ENCODE assay signal across 8 cellular contexts in genomic region chr7:43583424-43584199, GRCh38. TPM values are rescaled to one million over a fixed set of nuclear protein-coding genes. Genes with fewer than 3 reads are reported as not detected.
DNase-seq lines count a peak whose midpoint lies in the region; ATAC-seq and TF ChIP-seq lines count a peak whose summit lies in the region.

No MANE protein-coding gene starts in this region.

- H3K27me3 ChIP-seq in CD4-positive, alpha-beta memory T cell (ENCODE audit: insufficient read depth, low read length) = no peaks in the 10 kb centered on the region
- H3K27me3 ChIP-seq in thoracic aorta (replicated peaks; ENCODE audit: insufficient read depth) = no peaks in the 10 kb centered on the region

- peaks cover 28% of the 10 kb centered on the region for H3K4me1 ChIP-seq in CD4-positive, alpha-beta memory T cell (ENCODE audit: insufficient read depth, low read length)
- H3K4me1 ChIP-seq in thoracic aorta (ENCODE audit: control insufficient read depth in 1 of 2, low read depth in 2 of 2) = peaks cover 18 to 45% of the 10 kb centered on the region in 2 donors

- DNase-seq in CD4-positive, alpha-beta memory T cell = peak; percentile 76 to 85 (median 82)
- DNase-seq in RPMI7951 (ENCODE audit: low read depth) (peak; percentile 75), glomerular visceral epithelial cell (ENCODE audit: extremely low spot score) (peak; percentile 65), osteocyte (ENCODE audit: extremely low spot score, unreplicated experiment) (peak; percentile 90), thoracic aorta (ENCODE audit: low spot score) (peak; percentile 28)
- DNase-seq in activated naive CD4-positive, alpha-beta T cell (lab: John Stamatoyannopoulos, UW) = peak; percentile 32 to 66 (median 56)

- H3K9me3 ChIP-seq in CD4-positive, alpha-beta memory T cell (ENCODE audit: control insufficient read depth in 1 of 2, low read length in 2 of 2) = no peaks in the 10 kb centered on the region
- H3K9me3 ChIP-seq in thoracic aorta = no peaks in the 10 kb centered on the region

- H3K27ac Mint-ChIP-seq in CD4-positive, alpha-beta memory T cell = peak overlapping the region; percentile 93 to 100 (median 98)
- H3K27ac Mint-ChIP-seq in osteocyte (ENCODE audit: unreplicated experiment) = peak overlapping the region; percentile 94

- peaks cover 0 to 10% (median 0%) of the 10 kb centered on the region in 8 donors for H3K9me3 Mint-ChIP-seq in CD4-positive, alpha-beta memory T cell
- no peaks in the 10 kb centered on the region for H3K9me3 Mint-ChIP-seq in osteocyte (ENCODE audit: unreplicated experiment)

- peaks cover 0 to 28% of the 10 kb centered on the region in 2 donors for H3K36me3 Mint-ChIP-seq in CD4-positive, alpha-beta memory T cell
- peaks cover 2% of the 10 kb centered on the region for H3K36me3 Mint-ChIP-seq in osteocyte (ENCODE audit: unreplicated experiment)

- CTCF ChIA-PET in CD4-positive, alpha-beta memory T cell (lab: Charles Lee; ENCODE audit: partially characterized antibody) = interaction anchor here (0.6 to 13.2 kb wide), 66 partner anchors 8 to 707 kb away, joined by 3 to 670 read pairs (median 9); partner anchors contain the start of genes BLVRA, COA1, MRPL32 and PSMA2

- TF ChIP-seq CTCF in osteocyte (IDR thresholded peaks at IDR 0.05) = peak; percentile 34
- peak; percentile 17 for TF ChIP-seq CTCF in thoracic aorta (IDR thresholded peaks at IDR 0.05)

- H3K27me3 Mint-ChIP-seq in CD4-positive, alpha-beta memory T cell = peaks cover 2 to 9% of the 10 kb centered on the region in 2 donors
- H3K27me3 Mint-ChIP-seq in osteocyte (ENCODE audit: unreplicated experiment) = peaks cover 25% of the 10 kb centered on the region

- peak overlapping the region; percentile 93 to 99 (median 98) for H3K4me3 Mint-ChIP-seq in CD4-positive, alpha-beta memory T cell
- peak overlapping the region; percentile 87 for H3K4me3 Mint-ChIP-seq in osteocyte (ENCODE audit: unreplicated experiment)

- H3K36me3 ChIP-seq in CD4-positive, alpha-beta memory T cell (ENCODE audit: insufficient read depth, low read length) = no peaks in the 10 kb centered on the region
- H3K36me3 ChIP-seq in thoracic aorta = no peaks in the 10 kb centered on the region

- peaks cover 19 to 54% (median 24%) of the 10 kb centered on the region in 4 donors for H3K4me1 Mint-ChIP-seq in CD4-positive, alpha-beta memory T cell
- H3K4me1 Mint-ChIP-seq in osteocyte (ENCODE audit: unreplicated experiment) = peaks cover 29% of the 10 kb centered on the region

- peak overlapping the region; percentile 87 for H3K27ac ChIP-seq in CD4-positive, alpha-beta memory T cell (ENCODE audit: low read depth, low read length)
- H3K27ac ChIP-seq in thoracic aorta = peak overlapping the region; percentile 97 to 98

- H3K4me3 ChIP-seq in CD4-positive, alpha-beta memory T cell (ENCODE audit: low read length in 2 of 2) = peak overlapping the region; percentile 73 to 97
- H3K4me3 ChIP-seq in thoracic aorta = peak overlapping the region; percentile 96

- POLR2A ChIA-PET in CD4-positive, alpha-beta memory T cell (lab: Charles Lee; ENCODE audit: partially characterized antibody) = interaction anchor here (0.7 to 13.3 kb wide), 38 partner anchors 7 to 285 kb away, joined by 3 to 393 read pairs (median 6); partner anchors contain the start of genes BLVRA, COA1 and MRPS24

- intact Hi-C loops in CD4-positive, alpha-beta memory T cell (cut with micrococcal nuclease) = loop anchor here (1.0 to 2.0 kb wide), 5 partner anchors 9 to 651 kb away; partner anchors contain the start of genes COA1, MRPL32 and PSMA2

- peak; percentile 24 for ATAC-seq in GM19395 (IDR thresholded peaks at IDR 0.05; ENCODE audit: unreplicated experiment)
- ATAC-seq in HG03520 (IDR thresholded peaks at IDR 0.05; ENCODE audit: unreplicated experiment) = peak; percentile 17
- ATAC-seq in thoracic aorta (ENCODE audit: insufficient number of reproducible peaks, low FRiP score, low read depth) = peak; percentile 4

RNA-seq across cellular contexts. Expression of gene STK17A, which starts 0.7 kb away (rescaled TPM):
- 100 to 1,000 TPM; 118 to 119 TPM for total RNA-seq in CD4-positive, alpha-beta memory T cell
- 100 to 1,000 TPM; 139 to 168 TPM for polyA plus RNA-seq in CD4-positive, alpha-beta memory T cell
- 94.3 and 97.4 TPM in 2 replicates for total RNA-seq in RPMI7951 (2014; rRNA removed; shearing (Covaris generic))
- total RNA-seq in osteocyte (12.6 and 13.0 TPM in 2 replicates), thoracic aorta (10 to 100 TPM; 42.4 to 55.5 TPM)

Comparison
In these comparisons a context has a peak if more than half of its experiments do, and no peak if none do; other contexts are left out.
1. Peak in every context shown above with its lines: DNase-seq, ATAC-seq, H3K4me3 ChIP-seq and H3K27ac ChIP-seq.
2. DNase-seq: peak in every context shown above with its lines; median percentile 90 in osteocyte; 82 in CD4-positive, alpha-beta memory T cell; 75 in RPMI7951; 65 in glomerular visceral epithelial cell; 56 in activated naive CD4-positive, alpha-beta T cell; 28 in thoracic aorta.